In the genomic region with DNA sequence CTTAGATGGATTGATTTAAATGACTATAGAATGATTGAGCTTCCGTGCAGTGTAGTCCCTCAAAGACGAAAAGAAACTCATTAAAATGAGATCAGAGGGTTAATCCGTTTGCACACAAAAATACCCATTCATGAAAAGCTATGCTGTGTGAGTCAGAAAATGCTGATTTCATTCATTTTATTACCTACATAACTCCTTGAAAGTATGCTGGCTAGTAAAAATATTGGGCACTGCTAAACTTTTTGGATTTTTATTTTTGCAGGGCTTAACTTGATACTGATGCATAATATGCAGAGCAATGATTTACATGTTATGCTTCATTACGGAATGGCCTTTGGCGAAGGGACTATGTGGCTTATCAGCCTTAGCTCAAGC, we compare ENCODE assay signal across 16 cellular contexts. TPM values are rescaled to one million over a fixed set of nuclear protein-coding genes. Genes with fewer than 3 reads are reported as not detected.
DNase-seq lines count a peak whose midpoint lies in the region; ATAC-seq, FAIRE-seq and TF ChIP-seq lines count a peak whose summit lies in the region.
"Had no signal": no experiment of that assay in that cellular context is flagged by ENCODE, and none has a peak within 500 bp of the region (broad histone marks: within the 10 kb centered on the region; RNA-seq: fewer than 3 reads in every experiment).

No MANE protein-coding gene starts in this region.

- H3K4me1 ChIP-seq in H1 (replicated peaks in 1 of 4; ENCODE audit: control insufficient read depth in 3 of 4, insufficient read depth in 4 of 4, low read length in 3 of 4) = peaks cover 3 to 21% (median 17%) of the 10 kb centered on the region in 4 experiments; a peak in 6 of 7 replicates

- H2BK15ac ChIP-seq in H1 (ENCODE audit: low read length) = no peak overlapping the region

- peaks cover 4% of the 10 kb centered on the region for H3K9me3 Mint-ChIP-seq in nephron progenitor cell

- no peaks in the 10 kb centered on the region; the same call in 1 of the 2 replicates for H3K79me1 ChIP-seq in H1 (ENCODE audit: low read depth, low read length)

- no peak overlapping the region for H3K56ac ChIP-seq in H1 (replicated peaks; ENCODE audit: insufficient read length, low read depth, low read length)

- no peak for TF ChIP-seq EP300 in H1 (IDR thresholded peaks at IDR 0.05; ENCODE audit: borderline replicate concordance in 1 of 2, low read depth in 2 of 2, low read length in 2 of 2)

- H2BK20ac ChIP-seq in H1 (ENCODE audit: low read length) = no peak overlapping the region

- H3K4me3 Mint-ChIP-seq in nephron progenitor cell = no peak overlapping the region

- POLR2A ChIA-PET in H1 (lab: Charles Lee; ENCODE audit: partially characterized antibody) = interaction anchor here (0.9 to 1.2 kb wide), 3 partner anchors 52 to 185 kb away, joined by 3 read pairs; partner anchors contain the start of gene INTS6

- ATAC-seq in HG02884 (IDR thresholded peaks at IDR 0.05; ENCODE audit: unreplicated experiment) = no peak
- ATAC-seq: right cardiac atrium had no signal

- H3K18ac ChIP-seq in H1 (ENCODE audit: extremely low read depth, low read length) = no peak overlapping the region

- no peak overlapping the region for H2BK120ac ChIP-seq in H1 (replicated peaks; ENCODE audit: low read depth, low read length)

- no peak overlapping the region for H4K8ac ChIP-seq in H1 (ENCODE audit: extremely low read depth, insufficient read depth, low read length)

- no peak overlapping the region for H2AK5ac ChIP-seq in H1 (ENCODE audit: low read depth, low read length)

- no peaks in the 10 kb centered on the region for H3K27me3 Mint-ChIP-seq in nephron progenitor cell (ENCODE audit: low read depth, poor library complexity)

- peak overlapping the region in 1 of 2 experiments; percentile 38; a peak in 1 of 4 replicates for H3K4me2 ChIP-seq in H1 (ENCODE audit: insufficient read depth in 1 of 2, low read depth in 2 of 2, low read length in 2 of 2)

- 53% methylated on average over 5 of the region's 5 CpGs; no CpG with 5 or more reads in 1 of the 2 experiments for WGBS in H1 (ENCODE audit: extremely low coverage in 1 of 2, insufficient coverage in 1 of 2, insufficient read length in 1 of 2, insufficient replicate concordance in 2 of 2, low coverage in 1 of 2, low lambda C conversion rate in 2 of 2, missing lambda C conversion rate in 1 of 2), 2 experiments

- H3K27ac Mint-ChIP-seq in nephron progenitor cell = peak overlapping the region; percentile 41

- H4K20me1 ChIP-seq in H1 (replicated peaks in 1 of 2; ENCODE audit: control insufficient read depth in 1 of 2, insufficient read depth in 2 of 2, low read length in 2 of 2) = no peaks in the 10 kb centered on the region

- no peaks in the 10 kb centered on the region for H3K36me3 ChIP-seq in H1 (ENCODE audit: control insufficient read depth in 2 of 4, insufficient read depth in 4 of 4, low read length in 3 of 4)
- H3K36me3 ChIP-seq: BE2C had no signal

- H3K4me1 Mint-ChIP-seq in nephron progenitor cell = peaks cover 48% of the 10 kb centered on the region

- DNase-seq in EH (ENCODE audit: low read depth) (peak; percentile 72), NCI-H526 treated with DMSO at 0.1 percent for 48 hours (lab: John Stamatoyannopoulos, UW) (peak; percentile 58), H1 (ENCODE audit: low read depth in 1 of 2, low spot score in 2 of 2) (no peak), nephron progenitor cell (no peak), NCI-H748 treated with DMSO at 0.1 percent for 48 hours (lab: John Stamatoyannopoulos, UW) (no peak)
- DNase-seq in activated CD4-positive, CD25-positive, alpha-beta regulatory T cell treated with anti-CD3 and anti-CD28 coated beads, Interleukin-2, amount 50 U/mL, for 72 hours = no peak
- no peak for DNase-seq in stimulated activated CD4-positive, alpha-beta T cell treated with anti-CD3 and anti-CD28 coated beads, Interleukin-4, amount 100 ng/mL, for 4 hours
- DNase-seq: BE2C; DND-41; Kasumi-1; NCI-H2081 treated with DMSO at 0.1 percent for 48 hours; right cardiac atrium; stimulated activated naive CD4-positive, alpha-beta T cell; SW 1271 had no signal

- CTCF ChIA-PET in H1 (lab: Charles Lee; ENCODE audit: partially characterized antibody) = interaction anchor here (0.5 to 1.2 kb wide), 2 partner anchors 17 to 129 kb away, joined by 3 read pairs; no protein-coding TSS in a partner anchor

- no peaks in the 10 kb centered on the region for H3K27me3 ChIP-seq in H1 (replicated peaks in 1 of 4; ENCODE audit: control insufficient read depth in 3 of 4, extremely low read depth in 1 of 4, insufficient read depth in 3 of 4, low read length in 3 of 4)
- H3K27me3 ChIP-seq: BE2C had no signal

- no peak overlapping the region for H3K9ac ChIP-seq in H1 (replicated peaks in 1 of 4; ENCODE audit: extremely low read depth in 1 of 4, low read depth in 3 of 4, low read length in 3 of 4)

- no peak overlapping the region for H3K23ac ChIP-seq in H1 (ENCODE audit: insufficient read length)

- no peak overlapping the region for H2AFZ ChIP-seq in H1 (ENCODE audit: low read length)

- no peak for FAIRE-seq in H1 (lab: Jason Lieb, UNC)

- no peak overlapping the region for H2BK12ac ChIP-seq in H1 (ENCODE audit: low read depth, low read length)

- peaks cover 9% of the 10 kb centered on the region for H3K36me3 Mint-ChIP-seq in nephron progenitor cell (ENCODE audit: low read depth)

- TF ChIP-seq CTCF in H1 (IDR thresholded peaks at IDR 0.05; ENCODE audit: control extremely low read depth in 1 of 3, insufficient read depth in 1 of 3, low read depth in 1 of 3, low read length in 3 of 3) (no peak), nephron progenitor cell (IDR thresholded peaks at IDR 0.05) (no peak)

- no peaks in the 10 kb centered on the region for H3K9me3 ChIP-seq in H1 (ENCODE audit: insufficient read depth in 2 of 2, low read depth in 1 of 2, low read length in 1 of 2)
- H3K9me3 ChIP-seq: BE2C had no signal

- no peaks in the 10 kb centered on the region for H3K23me2 ChIP-seq in H1 (ENCODE audit: low read depth, low read length)

- H3K79me2 ChIP-seq in H1 (ENCODE audit: control insufficient read depth in 1 of 2, insufficient read depth in 2 of 2, low read length in 2 of 2) = peaks cover 0 to 91% of the 10 kb centered on the region in 2 experiments; a peak in 3 of 4 replicates

- H4K91ac ChIP-seq in H1 (replicated peaks; ENCODE audit: insufficient read length, low read length) = no peak overlapping the region

- no peak overlapping the region for H3K14ac ChIP-seq in H1 (ENCODE audit: insufficient read length)

- no peak overlapping the region for H2BK5ac ChIP-seq in H1 (ENCODE audit: low read depth, low read length)

- no peak for TF ChIP-seq POLR2A in H1 (IDR thresholded peaks at IDR 0.05; ENCODE audit: control extremely low read depth in 1 of 2, low read depth in 2 of 2, low read length in 2 of 2)

- no peak for TF ChIP-seq RAD21 in H1 (IDR thresholded peaks at IDR 0.05 in 1 of 2, conservative IDR thresholded peaks at IDR 0.05 in 1 of 2; ENCODE audit: low read depth in 2 of 2, low read length in 2 of 2)

- no peak overlapping the region for H3K27ac ChIP-seq in H1 (ENCODE audit: low read depth, low read length)
- H3K27ac ChIP-seq: coronary artery had no signal

- H3K4ac ChIP-seq in H1 (replicated peaks; ENCODE audit: insufficient read length, low read depth, low read length) = no peak overlapping the region

- H4K5ac ChIP-seq in H1 (ENCODE audit: insufficient read length, low read depth, low read length) = peak overlapping the region; percentile 22

- H3K4me3 ChIP-seq in H1 (ENCODE audit: extremely low read depth in 1 of 4, insufficient read depth in 2 of 4, low read depth in 3 of 4, low read length in 4 of 4) = no peak overlapping the region
- H3K4me3 ChIP-seq: coronary artery had no signal

TF ChIP-seq in H1, 55 proteins besides CTCF, POLR2A, EP300 and RAD21:
- TF ChIP-seq BRCA1 (IDR thresholded peaks at IDR 0.05; ENCODE audit: low read depth, low read length) (no peak), SAP30 (IDR thresholded peaks at IDR 0.05; ENCODE audit: insufficient read depth, insufficient replicate concordance, low read length) (no peak), POU5F1 (IDR thresholded peaks at IDR 0.05; ENCODE audit: low read depth, low read length) (no peak), SP1 (IDR thresholded peaks at IDR 0.05; ENCODE audit: low read depth, low read length) (no peak), ATF2 (IDR thresholded peaks at IDR 0.05; ENCODE audit: low read length) (no peak), CHD2 (IDR thresholded peaks at IDR 0.05; ENCODE audit: low read length) (no peak), BACH1 (IDR thresholded peaks at IDR 0.05; ENCODE audit: low read length) (no peak), HDAC2 (IDR thresholded peaks at IDR 0.05; ENCODE audit: borderline replicate concordance in 1 of 2, low read depth in 2 of 2, low read length in 2 of 2) (no peak), RXRA (IDR thresholded peaks at IDR 0.05; ENCODE audit: insufficient read depth, low read depth, low read length) (no peak), NANOG (IDR thresholded peaks at IDR 0.05; ENCODE audit: insufficient read depth, low read depth, low read length, poor library complexity, severe bottlenecking) (no peak)
- TF ChIP-seq, protein P1, sequence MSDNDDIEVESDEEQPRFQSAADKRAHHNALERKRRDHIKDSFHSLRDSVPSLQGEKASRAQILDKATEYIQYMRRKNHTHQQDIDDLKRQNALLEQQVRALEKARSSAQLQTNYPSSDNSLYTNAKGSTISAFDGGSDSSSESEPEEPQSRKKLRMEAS (IDR thresholded peaks at IDR 0.05) = no peak

RNA-seq across cellular contexts. Expression of gene WDFY2, which starts 54.2 kb away (rescaled TPM):
- total RNA-seq in H1 (2021; fragmentation: NEBNext Ultra II Directional; extraction: Animal tissue kit (Norgen Biotek cat#: 25700)) = 29.0 and 31.1 TPM in 2 replicates
- 13.5 and 13.9 TPM in 2 replicates for polyA plus RNA-seq in H1 (2011; rRNA removed)
- polyA plus RNA-seq in H1 (2011; cell fraction: cytosol; rRNA removed) = 18.9 TPM
- 36.9 TPM for polyA plus RNA-seq in H1 (2011; cell fraction: nucleus; rRNA removed)
- polyA plus RNA-seq in H1 (2012, experiment 1 of 2) = 16.2 to 20.8 TPM (median 18.3 TPM) in 4 replicates
- 5.1 TPM for polyA plus RNA-seq in H1 (2012, experiment 2 of 2)
- polyA plus RNA-seq in H1 (2013, experiment 1 of 2) = 15.5 TPM
- 14.5 TPM for polyA plus RNA-seq in H1 (2013, experiment 2 of 2)
- 38.2 and 40.9 TPM in 2 replicates for polyA minus RNA-seq in H1 (2011; rRNA and poly(A)+ RNA removed)
- 16.6 TPM for polyA minus RNA-seq in H1 (2011; cell fraction: cytosol; rRNA and poly(A)+ RNA removed)
- 60.5 TPM for polyA minus RNA-seq in H1 (2011; cell fraction: nucleus; rRNA and poly(A)+ RNA removed)

Comparison
In these comparisons a context has a peak if more than half of its experiments do, and no peak if none do; other contexts are left out.
1. DNase-seq: peak in EH (single experiment) and NCI-H526 treated with DMSO at 0.1 percent for 48 hours (single experiment); none in H1 (0 of 2), nephron progenitor cell (single experiment), activated CD4-positive, CD25-positive, alpha-beta regulatory T cell treated with anti-CD3 and anti-CD28 coated beads, Interleukin-2, amount 50 U/mL, for 72 hours (single experiment), stimulated activated CD4-positive, alpha-beta T cell treated with anti-CD3 and anti-CD28 coated beads, Interleukin-4, amount 100 ng/mL, for 4 hours (0 of 2) and NCI-H748 treated with DMSO at 0.1 percent for 48 hours (single experiment).